ENCODE assay signal across 1 cellular context in genomic region chr1:31668303-31668883, GRCh38.
TF ChIP-seq lines count a peak whose summit lies in the region.

No MANE protein-coding gene starts in this region.

TF ChIP-seq in HEK293, 187 proteins besides CTCF, POLR2A, EP300 and RAD21 (continued from another document):
- no peak for TF ChIP-seq PRDM10 (tag by site-specific recombination; IDR thresholded peaks at IDR 0.05)
- TF ChIP-seq ZNF843 (tag by site-specific recombination; IDR thresholded peaks at IDR 0.05), result no peak
- TF ChIP-seq ZNF26 (tag by site-specific recombination; IDR thresholded peaks at IDR 0.05), result no peak
TF ChIP-seq in HEK293: peak in this region for 2.
